ENCODE assay signal across 20 cellular contexts in the genomic region with DNA sequence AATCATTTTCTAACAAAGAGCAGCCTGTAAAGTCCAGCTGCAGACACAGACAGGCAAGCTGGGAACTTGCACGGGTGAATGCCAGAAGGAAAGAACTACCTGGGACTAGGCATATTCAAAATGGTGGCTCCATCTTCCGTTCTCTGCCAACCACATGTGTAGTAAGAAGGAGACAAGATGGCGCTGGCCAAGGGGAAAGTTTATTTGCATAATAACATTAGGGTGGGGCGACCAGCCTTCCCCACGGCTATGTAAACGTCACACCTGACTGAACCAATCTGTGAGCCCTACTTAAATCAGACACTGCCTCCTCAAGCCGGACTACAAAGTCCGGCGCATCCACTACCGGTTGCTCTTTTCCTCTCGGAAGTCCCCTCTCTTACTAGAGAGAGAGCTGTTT.
"Had no signal": no experiment of that assay in that cellular context is flagged by ENCODE, and none has a peak within 500 bp of the region (broad histone marks: within the 10 kb centered on the region; RNA-seq: fewer than 3 reads in every experiment).

No MANE protein-coding gene starts in this region.

- H3K9me3 ChIP-seq: mucosa of descending colon, right atrium auricular region, sigmoid colon, thyroid gland, upper lobe of right lung, vagina had no signal

- ATAC-seq: left lobe of liver; mucosa of descending colon; naive thymus-derived CD8-positive, alpha-beta T cell; upper lobe of right lung had no signal

- H3K4me1 ChIP-seq: upper lobe of right lung, vagina had no signal

- DNase-seq: cortex of kidney; dorsolateral prefrontal cortex; effector CD8-positive, alpha-beta T cell; foreskin melanocyte; head of caudate nucleus; mammary epithelial cell; mucosa of descending colon; naive thymus-derived CD8-positive, alpha-beta T cell; posterior cingulate gyrus; sigmoid colon; stimulated activated CD4-positive, alpha-beta T cell treated with anti-CD3 and anti-CD28 coated beads, Interleukin-2, amount 100 ng/mL, for 24 hours; stimulated activated naive CD4-positive, alpha-beta T cell; thyroid gland; upper lobe of right lung had no signal

- H2AFZ ChIP-seq: hepatocyte had no signal

- H3K36me3 ChIP-seq: right atrium auricular region, sigmoid colon, thyroid gland, upper lobe of right lung, vagina had no signal

- H3K27ac ChIP-seq: dorsolateral prefrontal cortex, hepatocyte, skin epidermis, thyroid gland, upper lobe of right lung, vagina had no signal

- H3K4me3 ChIP-seq: dorsolateral prefrontal cortex, hepatocyte, mucosa of descending colon, right atrium auricular region, sigmoid colon, skin epidermis, thyroid gland, upper lobe of right lung, vagina had no signal

- H3K79me2 ChIP-seq: hepatocyte had no signal

- H3K4me3 Mint-ChIP-seq: naive thymus-derived CD8-positive, alpha-beta T cell; neural crest cell had no signal

- H3K4me2 ChIP-seq: hepatocyte had no signal

- H3K9me3 Mint-ChIP-seq: neural crest cell had no signal

- H3K36me3 Mint-ChIP-seq: naive thymus-derived CD8-positive, alpha-beta T cell had no signal

- H3K27me3 ChIP-seq: dorsolateral prefrontal cortex, hepatocyte, right atrium auricular region, sigmoid colon, thyroid gland, upper lobe of right lung, vagina had no signal

- H3K27me3 Mint-ChIP-seq: naive thymus-derived CD8-positive, alpha-beta T cell had no signal
